In genomic region chr14:50320279-50320678, GRCh38 we compare ENCODE assay signal across 8 cellular contexts. TPM values are rescaled to one million over a fixed set of nuclear protein-coding genes. Genes with fewer than 3 reads are reported as not detected.
DNase-seq lines count a peak whose midpoint lies in the region; ATAC-seq, FAIRE-seq and TF ChIP-seq lines count a peak whose summit lies in the region.

No MANE protein-coding gene starts in this region.

- H3K4me2 ChIP-seq in KMS-11, result peak overlapping the region; percentile 56

- H4K20me1 ChIP-seq in KMS-11 (ENCODE audit: insufficient read depth), result no peaks in the 10 kb centered on the region

- H3K9me3 ChIP-seq in small intestine (ENCODE audit: control insufficient read depth, low read depth), result no peaks in the 10 kb centered on the region

- H3K4me3 ChIP-seq in KMS-11 (IDR thresholded peaks at IDR 0.05; ENCODE audit: insufficient read depth, low read depth, low read length), result no peak overlapping the region
- H3K4me3 ChIP-seq in small intestine (ENCODE audit: low read depth in 1 of 2, low read length in 2 of 2), result no peak overlapping the region
- H3K4me3 ChIP-seq in H7 (ENCODE audit: insufficient read depth, low read depth, low read length), result no peak overlapping the region

- peaks cover 23% of the 10 kb centered on the region for H3K4me1 ChIP-seq in KMS-11 (ENCODE audit: low read depth, poor library complexity, severe bottlenecking)
- H3K4me1 ChIP-seq in small intestine (ENCODE audit: control insufficient read depth in 2 of 2, insufficient read depth in 1 of 2, low read depth in 1 of 2, low read length in 1 of 2), result no peaks in the 10 kb centered on the region

- H2AFZ ChIP-seq in KMS-11 (ENCODE audit: low read depth), result no peak overlapping the region

- H3K27ac ChIP-seq in KMS-11, result peak overlapping the region; percentile 47; the same call in 1 of the 2 replicates
- peak overlapping the region; percentile 71 to 78 for H3K27ac ChIP-seq in small intestine (ENCODE audit: low read depth in 1 of 2, low read length in 1 of 2)

- no peaks in the 10 kb centered on the region for H3K79me2 ChIP-seq in KMS-11 (ENCODE audit: insufficient read depth, low read depth)

- ATAC-seq in GM19455 (IDR thresholded peaks at IDR 0.05; ENCODE audit: unreplicated experiment), result peak; percentile 44
- peak; percentile 84 for ATAC-seq in esophagus mucosa
- no peak for ATAC-seq in GM21528 (IDR thresholded peaks at IDR 0.05; ENCODE audit: low FRiP score, unreplicated experiment)

- H3K9ac ChIP-seq in KMS-11, result peak overlapping the region; percentile 35; the same call in 1 of the 2 replicates

- WGBS in small intestine, 3 donors, result 48 to 57% (median 51%) methylated on average over 8 of the region's 8 CpGs

- DNase-seq in small intestine, result peak; percentile 58
- DNase-seq in H7, result no peak
- DNase-seq in D341Med (ENCODE audit: low spot score), result no peak
- DNase-seq in NCI-H1694 treated with DMSO at 0.1 percent for 48 hours (lab: John Stamatoyannopoulos, UW), result no peak

- TF ChIP-seq CTCF in KMS-11 (conservative IDR thresholded peaks at IDR 0.05; ENCODE audit: low read depth, low read length), result no peak

- H3K36me3 ChIP-seq in KMS-11 (ENCODE audit: insufficient read depth) (no peaks in the 10 kb centered on the region), small intestine (ENCODE audit: control insufficient read depth in 2 of 2, insufficient read depth in 2 of 2, low read length in 2 of 2) (peaks cover 0 to 5% of the 10 kb centered on the region in 2 donors), H7 (replicated peaks; ENCODE audit: control insufficient read depth, insufficient read depth, low read length) (peaks cover 1% of the 10 kb centered on the region; the same call in 1 of the 2 replicates)

- H3K27me3 ChIP-seq in KMS-11 (ENCODE audit: insufficient read depth, low read depth), result no peaks in the 10 kb centered on the region
- H3K27me3 ChIP-seq in small intestine (ENCODE audit: control insufficient read depth in 2 of 2, insufficient read depth in 2 of 2, low read length in 2 of 2), result no peaks in the 10 kb centered on the region
- no peaks in the 10 kb centered on the region for H3K27me3 ChIP-seq in H7 (ENCODE audit: control insufficient read depth, insufficient read depth, low read length)

- FAIRE-seq in small intestine (lab: Jason Lieb, UNC), result no peak

RNA-seq across cellular contexts. Expression of gene DMAC2L, which starts 8.2 kb away (rescaled TPM):
- total RNA-seq in esophagus mucosa, result 15.2 TPM
- 10 to 100 TPM; 13.6 to 27.0 (median 18.3) TPM for polyA plus RNA-seq in small intestine
- total RNA-seq in H7 (2014; rRNA removed; shearing (Covaris generic)), result 8.0 and 8.2 TPM in 2 replicates

RNA-seq across cellular contexts. Expression of gene L2HGDH, which starts 8.2 kb away (rescaled TPM):
- total RNA-seq in esophagus mucosa, result 6.0 TPM
- 1 to 10 TPM; 1.1 to 5.9 (median 3.6) TPM for polyA plus RNA-seq in small intestine
- total RNA-seq in H7 (2014; rRNA removed; shearing (Covaris generic)), result 17.4 and 18.2 TPM in 2 replicates
